ENCODE assay signal across 8 cellular contexts in genomic region chr1:157138220-157139124, GRCh38. TPM values are rescaled to one million over a fixed set of nuclear protein-coding genes. Genes with fewer than 3 reads are reported as not detected.
A peak's percentile ranks its signal among the peaks of the same experiment; 100 is the strongest.
DNase-seq lines count a peak whose midpoint lies in the region; ATAC-seq and TF ChIP-seq lines count a peak whose summit lies in the region.

ETV3 (minus strand) TSS chr1:157138395; CDS start chr1:157136352, 2,043 bp downstream.

- peak; percentile 84 for ATAC-seq in HG02610 (IDR thresholded peaks at IDR 0.05; ENCODE audit: unreplicated experiment)
- peak; percentile 67 for ATAC-seq in activated naive CD8-positive, alpha-beta T cell treated with anti-CD3 and anti-CD28 coated beads, Interleukin-2, amount 50 U/mL, for 24 hours

- 0 to 1% methylated on average over 20 to 77 of the region's 87 CpGs for WGBS in transverse colon (ENCODE audit: low coverage in 1 of 2), 2 donors

- H3K9me3 Mint-ChIP-seq in activated naive CD8-positive, alpha-beta T cell treated with anti-CD3 and anti-CD28 coated beads, Interleukin-2, amount 50 U/mL, for 24 hours: no peaks in the 10 kb centered on the region

- H3K27ac Mint-ChIP-seq in activated naive CD8-positive, alpha-beta T cell treated with anti-CD3 and anti-CD28 coated beads, Interleukin-2, amount 50 U/mL, for 24 hours: peak within 1 kb of the TSS; percentile 95

- peak within 1 kb of the TSS; percentile 95 to 99 (median 98) for H3K27ac ChIP-seq in transverse colon

- H3K27me3 Mint-ChIP-seq in activated naive CD8-positive, alpha-beta T cell treated with anti-CD3 and anti-CD28 coated beads, Interleukin-2, amount 50 U/mL, for 24 hours: no peaks in the 10 kb centered on the region

- no peak for TF ChIP-seq CTCF in GM10266 (IDR thresholded peaks at IDR 0.05; ENCODE audit: control insufficient read depth, insufficient read depth, low read depth, missing control alignments)
- TF ChIP-seq CTCF in transverse colon (IDR thresholded peaks at IDR 0.05): no peak

- peak within 1 kb of the TSS; percentile 86 to 100 (median 92) for H3K4me3 ChIP-seq in transverse colon

- intact Hi-C loops in cardiac septum (cut with DNase I) (no loop called here), transverse colon (cut with DNase I; ENCODE audit: low total_unique reads) (no loop called here)

- DNase-seq in GM10266 (ENCODE audit: extremely low spot score) (peak; percentile 92), NCI-H1105 (lab: John Stamatoyannopoulos, UW) (peak; percentile 85), SW480 (ENCODE audit: low spot score) (peak; percentile 95), cardiac septum (ENCODE audit: low spot score) (peak; percentile 96), pons (ENCODE audit: low spot score) (peak; percentile 88), transverse colon (peak; percentile 96)
- peak; percentile 86 for DNase-seq in activated naive CD8-positive, alpha-beta T cell treated with anti-CD3 and anti-CD28 coated beads, Interleukin-2, amount 50 U/mL, for 24 hours

- peaks cover 43% of the 10 kb centered on the region for H3K36me3 Mint-ChIP-seq in activated naive CD8-positive, alpha-beta T cell treated with anti-CD3 and anti-CD28 coated beads, Interleukin-2, amount 50 U/mL, for 24 hours (ENCODE audit: low read depth)

- no peaks in the 10 kb centered on the region for H3K9me3 ChIP-seq in transverse colon

- H3K4me3 Mint-ChIP-seq in activated naive CD8-positive, alpha-beta T cell treated with anti-CD3 and anti-CD28 coated beads, Interleukin-2, amount 50 U/mL, for 24 hours: peak within 1 kb of the TSS; percentile 97

- no peaks in the 10 kb centered on the region for H3K27me3 ChIP-seq in transverse colon

- peaks cover 0 to 21% (median 9%) of the 10 kb centered on the region in 4 donors for H3K36me3 ChIP-seq in transverse colon

- peak; percentile 94 for TF ChIP-seq POLR2A in transverse colon (IDR thresholded peaks at IDR 0.05)

- peak; percentile 8 for TF ChIP-seq EP300 in transverse colon (IDR thresholded peaks at IDR 0.05; ENCODE audit: low read depth)

- peaks cover 13 to 25% (median 15%) of the 10 kb centered on the region in 4 donors for H3K4me1 ChIP-seq in transverse colon

- H3K4me1 Mint-ChIP-seq in activated naive CD8-positive, alpha-beta T cell treated with anti-CD3 and anti-CD28 coated beads, Interleukin-2, amount 50 U/mL, for 24 hours: peaks cover 84% of the 10 kb centered on the region

- in situ Hi-C loops in transverse colon (cut with MboI; ENCODE audit: low pct_ligation_motif_present in 1 of 4, low pct_unique_long_range_greater_than_20kb in 1 of 4, low sequenced_read_pairs in 3 of 4): no loop called here

RNA-seq across cellular contexts. Expression of gene ETV3, which starts in this region (rescaled TPM):
- total RNA-seq in cardiac septum (19.7 TPM), transverse colon (10 to 100 TPM in 3 of 4 donors, 1 to 10 TPM in 1; 3.4 to 28.1 (median 18.1) TPM)

Comparison
In these comparisons a context has a peak if more than half of its experiments do, and no peak if none do; other contexts are left out.
1. Peak in every context shown above with its lines: DNase-seq, ATAC-seq, H3K4me3 ChIP-seq and H3K27ac ChIP-seq.